ENCODE assay signal across 10 cellular contexts in the genomic region with DNA sequence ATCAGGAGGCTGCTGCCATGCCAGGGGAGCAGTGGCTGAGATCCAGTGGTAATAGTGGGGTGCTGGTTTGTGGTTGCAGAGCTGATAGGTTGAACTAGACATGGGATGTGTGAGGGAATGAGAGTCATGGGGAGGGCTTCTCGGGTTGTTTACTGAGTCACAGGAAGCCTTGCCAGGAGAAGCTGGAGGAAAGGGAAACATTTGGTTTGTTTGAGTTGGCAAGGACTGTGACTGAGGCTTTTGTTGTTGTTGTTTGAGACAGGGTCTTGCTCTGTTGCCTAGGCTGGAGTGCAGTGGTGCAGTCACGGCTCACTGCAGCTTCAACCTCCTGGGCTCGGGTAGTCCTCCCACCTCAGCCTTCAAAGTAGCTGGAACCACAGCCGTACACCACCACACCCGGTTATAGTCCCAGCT. TPM values are rescaled to one million over a fixed set of nuclear protein-coding genes. Genes with fewer than 3 reads are reported as not detected.
DNase-seq lines count a peak whose midpoint lies in the region; ATAC-seq, FAIRE-seq and TF ChIP-seq lines count a peak whose summit lies in the region.
"Had no signal": no experiment of that assay in that cellular context is flagged by ENCODE, and none has a peak within 500 bp of the region (broad histone marks: within the 10 kb centered on the region; RNA-seq: fewer than 3 reads in every experiment).

No MANE protein-coding gene starts in this region.

- no peak for TF ChIP-seq CTCF in endothelial cell of umbilical vein (IDR thresholded peaks at IDR 0.05; ENCODE audit: extremely low read depth in 1 of 2, insufficient read depth in 1 of 2, low read depth in 1 of 2, low read length in 2 of 2)

- no peaks in the 10 kb centered on the region for H3K9me3 ChIP-seq in endothelial cell of umbilical vein (replicated peaks; ENCODE audit: control insufficient read depth, insufficient read depth, low read length)

- peak overlapping the region; percentile 50 for H3K4me2 ChIP-seq in endothelial cell of umbilical vein (ENCODE audit: insufficient read depth, low read length)

- BruUV-seq in endothelial cell of umbilical vein (replicated peaks; lab: Mats Ljungman, UMichigan): no TSS peak

- peak overlapping the region; percentile 50 for H3K9ac ChIP-seq in endothelial cell of umbilical vein (replicated peaks; ENCODE audit: extremely low read depth, insufficient read depth, low read length)

- FAIRE-seq in endothelial cell of umbilical vein (lab: Jason Lieb, UNC): peak; percentile 97
- FAIRE-seq: GM18507 had no signal

- H4K20me1 ChIP-seq in endothelial cell of umbilical vein (replicated peaks; ENCODE audit: control insufficient read depth, extremely low read depth, insufficient read depth, low read length): no peaks in the 10 kb centered on the region

- H3K4me1 ChIP-seq in endothelial cell of umbilical vein (ENCODE audit: control insufficient read depth, extremely low read depth, insufficient read depth, low read length): peaks cover 32% of the 10 kb centered on the region

- TF ChIP-seq POLR2A in endothelial cell of umbilical vein (IDR thresholded peaks at IDR 0.05; ENCODE audit: low read depth, low read length): peak; percentile 24

- H3K79me2 ChIP-seq in endothelial cell of umbilical vein (ENCODE audit: control insufficient read depth, insufficient read depth, low read length): no peaks in the 10 kb centered on the region

- no peaks in the 10 kb centered on the region for H3K27me3 ChIP-seq in endothelial cell of umbilical vein (ENCODE audit: control insufficient read depth in 2 of 2, insufficient read depth in 2 of 2, low read length in 2 of 2)

- ATAC-seq in GM19455 (IDR thresholded peaks at IDR 0.05; ENCODE audit: unreplicated experiment): no peak

- peaks cover 9 to 25% of the 10 kb centered on the region in 2 experiments for H3K36me3 ChIP-seq in endothelial cell of umbilical vein (ENCODE audit: control insufficient read depth in 2 of 2, extremely low read depth in 1 of 2, insufficient read depth in 2 of 2, low read length in 2 of 2)

- POLR2A ChIA-PET in endothelial cell of umbilical vein (lab: Charles Lee): no interaction called here

- CTCF ChIA-PET in endothelial cell of umbilical vein (lab: Charles Lee): interaction anchor here (1.3 to 3.2 kb wide), 8 partner anchors 8 to 130 kb away, joined by 3 to 38 read pairs (median 5); no protein-coding TSS in a partner anchor

- dilution Hi-C loops in endothelial cell of umbilical vein (cut with MboI; ENCODE audit: extremely low pct_ligation_motif_present, low sequenced_read_pairs): no loop called here

- no peak overlapping the region for H2AFZ ChIP-seq in endothelial cell of umbilical vein (ENCODE audit: low read depth, low read length)

- DNase-seq in COLO668 (lab: John Stamatoyannopoulos, UW; ENCODE audit: unreplicated experiment) (peak; percentile 27), NCI-H510A treated with DMSO at 0.1 percent for 48 hours (lab: John Stamatoyannopoulos, UW) (peak; percentile 57), endothelial cell of umbilical vein (ENCODE audit: low read depth, low spot score) (peak; percentile 97), non-pigmented ciliary epithelial cell (ENCODE audit: low read depth) (peak; percentile 87), NCI-H82 treated with DMSO at 0.1 percent for 48 hours (lab: John Stamatoyannopoulos, UW; ENCODE audit: unreplicated experiment) (no peak), retina (no peak)
- DNase-seq in activated CD8-positive, alpha-beta memory T cell treated with anti-CD3 and anti-CD28 coated beads for 24 hours: no peak
- DNase-seq: stimulated activated CD8-positive, alpha-beta memory T cell treated with anti-CD3 and anti-CD28 coated beads, Interleukin-4, amount 100 ng/mL, for 48 hours had no signal

- H3K9me1 ChIP-seq in endothelial cell of umbilical vein (replicated peaks; ENCODE audit: control insufficient read depth, extremely low read depth, insufficient read depth, low read length): no peaks in the 10 kb centered on the region

- H3K27ac ChIP-seq in endothelial cell of umbilical vein (ENCODE audit: insufficient read depth, low read depth, low read length): peak overlapping the region; percentile 90

- intact Hi-C loops in endothelial cell of umbilical vein (cut with micrococcal nuclease): loop anchor here (1.0 kb wide), 2 partner anchors 49 to 97 kb away; a partner anchor contains a TSS

- H3K4me3 ChIP-seq in endothelial cell of umbilical vein (replicated peaks in 1 of 3; ENCODE audit: insufficient read depth in 1 of 3, low read depth in 1 of 3, low read length in 3 of 3): no peak overlapping the region

TF ChIP-seq in endothelial cell of umbilical vein, 7 proteins besides CTCF, POLR2A, EP300 and RAD21:
- TF ChIP-seq POLR2AphosphoS5 (IDR thresholded peaks at IDR 0.05; ENCODE audit: insufficient read depth, low read depth, low read length) (peak; percentile 89), GATA2 (IDR thresholded peaks at IDR 0.05; ENCODE audit: insufficient read depth, insufficient read length, low read depth, low read length) (no peak), EZH2 (IDR thresholded peaks at IDR 0.05; ENCODE audit: borderline replicate concordance, low read depth, low read length, severe bottlenecking) (no peak), FOS (IDR thresholded peaks at IDR 0.05; ENCODE audit: borderline replicate concordance, insufficient read depth, low read length) (peak; percentile 74), JUN (IDR thresholded peaks at IDR 0.05; ENCODE audit: borderline replicate concordance, insufficient read depth, insufficient read length, low read depth) (peak; percentile 73), MYC (IDR thresholded peaks at IDR 0.05; ENCODE audit: low read depth, low read length) (no peak)
- TF ChIP-seq, protein P1, sequence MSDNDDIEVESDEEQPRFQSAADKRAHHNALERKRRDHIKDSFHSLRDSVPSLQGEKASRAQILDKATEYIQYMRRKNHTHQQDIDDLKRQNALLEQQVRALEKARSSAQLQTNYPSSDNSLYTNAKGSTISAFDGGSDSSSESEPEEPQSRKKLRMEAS (IDR thresholded peaks at IDR 0.05; ENCODE audit: insufficient read depth, insufficient read length): no peak

RNA-seq across cellular contexts. Expression of a gene that starts 49.3 kb away (rescaled TPM):
- total RNA-seq in endothelial cell of umbilical vein: 67.8 and 68.9 TPM in 2 replicates
- 14.5 and 15.6 TPM in 2 replicates for polyA plus RNA-seq in endothelial cell of umbilical vein
- 10.1 and 11.9 TPM in 2 replicates for polyA plus RNA-seq in endothelial cell of umbilical vein (2011; cell fraction: cytosol; rRNA removed)
- 44.2 and 55.6 TPM in 2 replicates for polyA plus RNA-seq in endothelial cell of umbilical vein (2011; cell fraction: nucleus; rRNA removed)
- 29.1 and 29.7 TPM in 2 replicates for polyA plus RNA-seq in endothelial cell of umbilical vein (2012)
- 38.8 and 47.1 TPM in 2 replicates for polyA minus RNA-seq in endothelial cell of umbilical vein
- 11.5 TPM for polyA minus RNA-seq in endothelial cell of umbilical vein (2011; cell fraction: cytosol; rRNA and poly(A)+ RNA removed)
- 54.9 and 67.4 TPM in 2 replicates for polyA minus RNA-seq in endothelial cell of umbilical vein (2011; cell fraction: nucleus; rRNA and poly(A)+ RNA removed)

RNA-seq across cellular contexts. Expression of a gene that starts 55.1 kb away (rescaled TPM):
- total RNA-seq in endothelial cell of umbilical vein: not detected in 2 replicates
- polyA plus RNA-seq in endothelial cell of umbilical vein: not detected in 2 replicates
- not detected in 2 replicates for polyA plus RNA-seq in endothelial cell of umbilical vein (2011; cell fraction: cytosol; rRNA removed)
- not detected in 2 replicates for polyA plus RNA-seq in endothelial cell of umbilical vein (2011; cell fraction: nucleus; rRNA removed)
- not detected in 2 replicates for polyA plus RNA-seq in endothelial cell of umbilical vein (2012)
- polyA minus RNA-seq in endothelial cell of umbilical vein: not detected in 2 replicates
- polyA minus RNA-seq in endothelial cell of umbilical vein (2011; cell fraction: cytosol; rRNA and poly(A)+ RNA removed): not detected
- not detected in 2 replicates for polyA minus RNA-seq in endothelial cell of umbilical vein (2011; cell fraction: nucleus; rRNA and poly(A)+ RNA removed)

Comparison
In these comparisons a context has a peak if more than half of its experiments do, and no peak if none do; other contexts are left out.
1. DNase-seq: peak in COLO668 (single experiment), NCI-H510A treated with DMSO at 0.1 percent for 48 hours (single experiment), endothelial cell of umbilical vein (single experiment) and non-pigmented ciliary epithelial cell (single experiment); none in NCI-H82 treated with DMSO at 0.1 percent for 48 hours (single experiment), retina (single experiment) and activated CD8-positive, alpha-beta memory T cell treated with anti-CD3 and anti-CD28 coated beads for 24 hours (single experiment).